1 cellular context compared by ENCODE assay signal in the genomic region with DNA sequence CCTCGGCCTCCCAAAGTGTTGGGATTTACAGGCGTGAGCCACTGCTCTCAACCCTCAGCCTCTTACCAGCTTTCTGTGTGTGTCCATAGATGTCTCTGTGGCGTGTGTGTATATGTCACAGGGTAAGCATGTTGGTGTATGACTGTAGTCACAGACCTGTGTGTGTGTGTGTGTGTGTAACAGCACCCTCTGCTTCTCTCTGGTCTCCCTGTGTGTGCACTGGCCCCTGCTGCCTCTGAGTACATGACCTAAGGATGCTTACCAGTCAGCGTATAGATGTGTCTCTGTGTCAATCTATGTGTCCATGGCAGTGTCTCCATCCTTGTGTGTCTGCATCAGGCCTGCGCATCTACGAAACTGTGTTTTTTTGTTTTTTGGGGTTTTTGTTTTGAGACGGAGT.
TF ChIP-seq lines count a peak whose summit lies in the region.

No MANE protein-coding gene starts in this region.

TF ChIP-seq in GM23338, 12 proteins besides CTCF, POLR2A, EP300 and RAD21 (continued from another document):
- TF ChIP-seq, protein P1, sequence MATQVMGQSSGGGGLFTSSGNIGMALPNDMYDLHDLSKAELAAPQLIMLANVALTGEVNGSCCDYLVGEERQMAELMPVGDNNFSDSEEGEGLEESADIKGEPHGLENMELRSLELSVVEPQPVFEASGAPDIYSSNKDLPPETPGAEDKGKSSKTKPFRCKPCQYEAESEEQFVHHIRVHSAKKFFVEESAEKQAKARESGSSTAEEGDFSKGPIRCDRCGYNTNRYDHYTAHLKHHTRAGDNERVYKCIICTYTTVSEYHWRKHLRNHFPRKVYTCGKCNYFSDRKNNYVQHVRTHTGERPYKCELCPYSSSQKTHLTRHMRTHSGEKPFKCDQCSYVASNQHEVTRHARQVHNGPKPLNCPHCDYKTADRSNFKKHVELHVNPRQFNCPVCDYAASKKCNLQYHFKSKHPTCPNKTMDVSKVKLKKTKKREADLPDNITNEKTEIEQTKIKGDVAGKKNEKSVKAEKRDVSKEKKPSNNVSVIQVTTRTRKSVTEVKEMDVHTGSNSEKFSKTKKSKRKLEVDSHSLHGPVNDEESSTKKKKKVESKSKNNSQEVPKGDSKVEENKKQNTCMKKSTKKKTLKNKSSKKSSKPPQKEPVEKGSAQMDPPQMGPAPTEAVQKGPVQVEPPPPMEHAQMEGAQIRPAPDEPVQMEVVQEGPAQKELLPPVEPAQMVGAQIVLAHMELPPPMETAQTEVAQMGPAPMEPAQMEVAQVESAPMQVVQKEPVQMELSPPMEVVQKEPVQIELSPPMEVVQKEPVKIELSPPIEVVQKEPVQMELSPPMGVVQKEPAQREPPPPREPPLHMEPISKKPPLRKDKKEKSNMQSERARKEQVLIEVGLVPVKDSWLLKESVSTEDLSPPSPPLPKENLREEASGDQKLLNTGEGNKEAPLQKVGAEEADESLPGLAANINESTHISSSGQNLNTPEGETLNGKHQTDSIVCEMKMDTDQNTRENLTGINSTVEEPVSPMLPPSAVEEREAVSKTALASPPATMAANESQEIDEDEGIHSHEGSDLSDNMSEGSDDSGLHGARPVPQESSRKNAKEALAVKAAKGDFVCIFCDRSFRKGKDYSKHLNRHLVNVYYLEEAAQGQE (IDR thresholded peaks at IDR 0.05; ENCODE audit: unreplicated experiment), result no peak
- no peak for TF ChIP-seq JUNB (IDR thresholded peaks at IDR 0.05; ENCODE audit: unreplicated experiment)
- TF ChIP-seq, protein P2, sequence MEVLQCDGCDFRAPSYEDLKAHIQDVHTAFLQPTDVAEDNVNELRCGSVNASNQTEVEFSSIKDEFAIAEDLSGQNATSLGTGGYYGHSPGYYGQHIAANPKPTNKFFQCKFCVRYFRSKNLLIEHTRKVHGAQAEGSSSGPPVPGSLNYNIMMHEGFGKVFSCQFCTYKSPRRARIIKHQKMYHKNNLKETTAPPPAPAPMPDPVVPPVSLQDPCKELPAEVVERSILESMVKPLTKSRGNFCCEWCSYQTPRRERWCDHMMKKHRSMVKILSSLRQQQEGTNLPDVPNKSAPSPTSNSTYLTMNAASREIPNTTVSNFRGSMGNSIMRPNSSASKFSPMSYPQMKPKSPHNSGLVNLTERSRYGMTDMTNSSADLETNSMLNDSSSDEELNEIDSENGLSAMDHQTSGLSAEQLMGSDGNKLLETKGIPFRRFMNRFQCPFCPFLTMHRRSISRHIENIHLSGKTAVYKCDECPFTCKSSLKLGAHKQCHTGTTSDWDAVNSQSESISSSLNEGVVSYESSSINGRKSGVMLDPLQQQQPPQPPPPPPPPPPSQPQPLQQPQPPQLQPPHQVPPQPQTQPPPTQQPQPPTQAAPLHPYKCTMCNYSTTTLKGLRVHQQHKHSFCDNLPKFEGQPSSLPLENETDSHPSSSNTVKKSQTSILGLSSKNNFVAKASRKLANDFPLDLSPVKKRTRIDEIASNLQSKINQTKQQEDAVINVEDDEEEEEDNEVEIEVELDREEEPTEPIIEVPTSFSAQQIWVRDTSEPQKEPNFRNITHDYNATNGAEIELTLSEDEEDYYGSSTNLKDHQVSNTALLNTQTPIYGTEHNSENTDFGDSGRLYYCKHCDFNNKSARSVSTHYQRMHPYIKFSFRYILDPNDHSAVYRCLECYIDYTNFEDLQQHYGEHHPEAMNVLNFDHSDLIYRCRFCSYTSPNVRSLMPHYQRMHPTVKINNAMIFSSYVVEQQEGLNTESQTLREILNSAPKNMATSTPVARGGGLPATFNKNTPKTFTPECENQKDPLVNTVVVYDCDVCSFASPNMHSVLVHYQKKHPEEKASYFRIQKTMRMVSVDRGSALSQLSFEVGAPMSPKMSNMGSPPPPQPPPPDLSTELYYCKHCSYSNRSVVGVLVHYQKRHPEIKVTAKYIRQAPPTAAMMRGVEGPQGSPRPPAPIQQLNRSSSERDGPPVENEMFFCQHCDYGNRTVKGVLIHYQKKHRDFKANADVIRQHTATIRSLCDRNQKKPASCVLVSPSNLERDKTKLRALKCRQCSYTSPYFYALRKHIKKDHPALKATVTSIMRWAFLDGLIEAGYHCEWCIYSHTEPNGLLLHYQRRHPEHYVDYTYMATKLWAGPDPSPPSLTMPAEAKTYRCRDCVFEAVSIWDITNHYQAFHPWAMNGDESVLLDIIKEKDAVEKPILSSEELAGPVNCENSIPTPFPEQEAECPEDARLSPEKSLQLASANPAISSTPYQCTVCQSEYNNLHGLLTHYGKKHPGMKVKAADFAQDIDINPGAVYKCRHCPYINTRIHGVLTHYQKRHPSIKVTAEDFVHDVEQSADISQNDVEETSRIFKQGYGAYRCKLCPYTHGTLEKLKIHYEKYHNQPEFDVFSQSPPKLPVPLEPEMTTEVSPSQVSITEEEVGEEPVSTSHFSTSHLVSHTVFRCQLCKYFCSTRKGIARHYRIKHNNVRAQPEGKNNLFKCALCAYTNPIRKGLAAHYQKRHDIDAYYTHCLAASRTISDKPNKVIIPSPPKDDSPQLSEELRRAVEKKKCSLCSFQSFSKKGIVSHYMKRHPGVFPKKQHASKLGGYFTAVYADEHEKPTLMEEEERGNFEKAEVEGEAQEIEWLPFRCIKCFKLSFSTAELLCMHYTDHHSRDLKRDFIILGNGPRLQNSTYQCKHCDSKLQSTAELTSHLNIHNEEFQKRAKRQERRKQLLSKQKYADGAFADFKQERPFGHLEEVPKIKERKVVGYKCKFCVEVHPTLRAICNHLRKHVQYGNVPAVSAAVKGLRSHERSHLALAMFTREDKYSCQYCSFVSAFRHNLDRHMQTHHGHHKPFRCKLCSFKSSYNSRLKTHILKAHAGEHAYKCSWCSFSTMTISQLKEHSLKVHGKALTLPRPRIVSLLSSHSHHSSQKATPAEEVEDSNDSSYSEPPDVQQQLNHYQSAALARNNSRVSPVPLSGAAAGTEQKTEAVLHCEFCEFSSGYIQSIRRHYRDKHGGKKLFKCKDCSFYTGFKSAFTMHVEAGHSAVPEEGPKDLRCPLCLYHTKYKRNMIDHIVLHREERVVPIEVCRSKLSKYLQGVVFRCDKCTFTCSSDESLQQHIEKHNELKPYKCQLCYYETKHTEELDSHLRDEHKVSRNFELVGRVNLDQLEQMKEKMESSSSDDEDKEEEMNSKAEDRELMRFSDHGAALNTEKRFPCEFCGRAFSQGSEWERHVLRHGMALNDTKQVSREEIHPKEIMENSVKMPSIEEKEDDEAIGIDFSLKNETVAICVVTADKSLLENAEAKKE (CRISPR knock-in tag; IDR thresholded peaks at IDR 0.05), result no peak
